Comparison of ENCODE assay signal across 1 cellular context in the genomic region with DNA sequence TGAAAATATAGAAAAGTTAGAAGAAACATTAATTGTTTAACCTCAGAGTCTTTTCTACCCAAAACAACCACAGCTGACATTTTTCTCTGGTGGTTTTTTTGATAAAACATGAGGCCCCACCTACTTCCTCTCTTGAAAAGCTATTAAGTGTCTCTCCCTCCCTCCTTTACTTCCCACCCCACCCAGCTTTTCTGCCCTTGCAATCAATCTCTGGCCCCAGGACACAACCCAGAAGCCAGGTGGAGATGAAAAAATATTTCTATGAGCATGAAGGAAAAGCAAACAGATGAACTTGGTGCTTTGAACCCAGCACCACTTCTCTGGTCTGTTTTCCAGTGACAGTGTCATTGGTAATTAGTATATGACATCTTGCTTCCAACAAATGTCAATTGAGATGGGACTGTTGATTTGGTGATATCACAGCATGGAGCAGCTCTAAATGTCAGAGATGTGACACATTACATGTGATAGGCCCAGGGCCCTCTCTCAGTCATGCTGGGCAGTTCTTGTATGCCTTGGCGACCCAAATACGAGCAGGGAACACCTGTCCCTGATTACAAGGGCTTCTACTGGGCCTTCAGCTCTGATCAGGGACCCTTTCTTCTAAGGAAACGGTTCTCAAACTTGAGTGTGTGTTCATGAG.
TF ChIP-seq lines count a peak whose summit lies in the region.

No MANE protein-coding gene starts in this region.

TF ChIP-seq in K562, 482 proteins besides CTCF, POLR2A, EP300 and RAD21 (continues in another document):
- TF ChIP-seq MEIS2 (IDR thresholded peaks at IDR 0.05; ENCODE audit: partially characterized antibody): peak; percentile 69
- TF ChIP-seq, protein P1, sequence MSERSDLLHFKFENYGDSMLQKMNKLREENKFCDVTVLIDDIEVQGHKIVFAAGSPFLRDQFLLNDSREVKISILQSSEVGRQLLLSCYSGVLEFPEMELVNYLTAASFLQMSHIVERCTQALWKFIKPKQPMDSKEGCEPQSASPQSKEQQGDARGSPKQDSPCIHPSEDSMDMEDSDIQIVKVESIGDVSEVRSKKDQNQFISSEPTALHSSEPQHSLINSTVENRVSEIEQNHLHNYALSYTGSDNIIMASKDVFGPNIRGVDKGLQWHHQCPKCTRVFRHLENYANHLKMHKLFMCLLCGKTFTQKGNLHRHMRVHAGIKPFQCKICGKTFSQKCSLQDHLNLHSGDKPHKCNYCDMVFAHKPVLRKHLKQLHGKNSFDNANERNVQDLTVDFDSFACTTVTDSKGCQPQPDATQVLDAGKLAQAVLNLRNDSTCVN (CRISPR knock-in tag; IDR thresholded peaks at IDR 0.05): no peak
- TF ChIP-seq PRMT5 (CRISPR knock-in tag; IDR thresholded peaks at IDR 0.05): no peak
- TF ChIP-seq, protein P2, sequence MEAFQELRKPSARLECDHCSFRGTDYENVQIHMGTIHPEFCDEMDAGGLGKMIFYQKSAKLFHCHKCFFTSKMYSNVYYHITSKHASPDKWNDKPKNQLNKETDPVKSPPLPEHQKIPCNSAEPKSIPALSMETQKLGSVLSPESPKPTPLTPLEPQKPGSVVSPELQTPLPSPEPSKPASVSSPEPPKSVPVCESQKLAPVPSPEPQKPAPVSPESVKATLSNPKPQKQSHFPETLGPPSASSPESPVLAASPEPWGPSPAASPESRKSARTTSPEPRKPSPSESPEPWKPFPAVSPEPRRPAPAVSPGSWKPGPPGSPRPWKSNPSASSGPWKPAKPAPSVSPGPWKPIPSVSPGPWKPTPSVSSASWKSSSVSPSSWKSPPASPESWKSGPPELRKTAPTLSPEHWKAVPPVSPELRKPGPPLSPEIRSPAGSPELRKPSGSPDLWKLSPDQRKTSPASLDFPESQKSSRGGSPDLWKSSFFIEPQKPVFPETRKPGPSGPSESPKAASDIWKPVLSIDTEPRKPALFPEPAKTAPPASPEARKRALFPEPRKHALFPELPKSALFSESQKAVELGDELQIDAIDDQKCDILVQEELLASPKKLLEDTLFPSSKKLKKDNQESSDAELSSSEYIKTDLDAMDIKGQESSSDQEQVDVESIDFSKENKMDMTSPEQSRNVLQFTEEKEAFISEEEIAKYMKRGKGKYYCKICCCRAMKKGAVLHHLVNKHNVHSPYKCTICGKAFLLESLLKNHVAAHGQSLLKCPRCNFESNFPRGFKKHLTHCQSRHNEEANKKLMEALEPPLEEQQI (IDR thresholded peaks at IDR 0.05): no peak
- TF ChIP-seq LCOR (CRISPR knock-in tag; IDR thresholded peaks at IDR 0.05): no peak
- TF ChIP-seq SMARCA4 (IDR thresholded peaks at IDR 0.05): 0 out of 2 replicates have a peak, but pooled peaks have one; percentile 31
- no peak for TF ChIP-seq SMARCC2 (IDR thresholded peaks at IDR 0.05; ENCODE audit: low read depth)
- no peak for TF ChIP-seq ZNF398 (CRISPR knock-in tag; IDR thresholded peaks at IDR 0.05)
- TF ChIP-seq, protein P3, sequence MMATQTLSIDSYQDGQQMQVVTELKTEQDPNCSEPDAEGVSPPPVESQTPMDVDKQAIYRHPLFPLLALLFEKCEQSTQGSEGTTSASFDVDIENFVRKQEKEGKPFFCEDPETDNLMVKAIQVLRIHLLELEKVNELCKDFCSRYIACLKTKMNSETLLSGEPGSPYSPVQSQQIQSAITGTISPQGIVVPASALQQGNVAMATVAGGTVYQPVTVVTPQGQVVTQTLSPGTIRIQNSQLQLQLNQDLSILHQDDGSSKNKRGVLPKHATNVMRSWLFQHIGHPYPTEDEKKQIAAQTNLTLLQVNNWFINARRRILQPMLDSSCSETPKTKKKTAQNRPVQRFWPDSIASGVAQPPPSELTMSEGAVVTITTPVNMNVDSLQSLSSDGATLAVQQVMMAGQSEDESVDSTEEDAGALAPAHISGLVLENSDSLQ (IDR thresholded peaks at IDR 0.05): peak; percentile 75
- TF ChIP-seq NFXL1 (CRISPR knock-in tag; IDR thresholded peaks at IDR 0.05): no peak
- TF ChIP-seq, protein P4, sequence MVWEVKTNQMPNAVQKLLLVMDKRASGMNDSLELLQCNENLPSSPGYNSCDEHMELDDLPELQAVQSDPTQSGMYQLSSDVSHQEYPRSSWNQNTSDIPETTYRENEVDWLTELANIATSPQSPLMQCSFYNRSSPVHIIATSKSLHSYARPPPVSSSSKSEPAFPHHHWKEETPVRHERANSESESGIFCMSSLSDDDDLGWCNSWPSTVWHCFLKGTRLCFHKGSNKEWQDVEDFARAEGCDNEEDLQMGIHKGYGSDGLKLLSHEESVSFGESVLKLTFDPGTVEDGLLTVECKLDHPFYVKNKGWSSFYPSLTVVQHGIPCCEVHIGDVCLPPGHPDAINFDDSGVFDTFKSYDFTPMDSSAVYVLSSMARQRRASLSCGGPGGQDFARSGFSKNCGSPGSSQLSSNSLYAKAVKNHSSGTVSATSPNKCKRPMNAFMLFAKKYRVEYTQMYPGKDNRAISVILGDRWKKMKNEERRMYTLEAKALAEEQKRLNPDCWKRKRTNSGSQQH (CRISPR knock-in tag; IDR thresholded peaks at IDR 0.05): no peak
- no peak for TF ChIP-seq ETV5 (CRISPR knock-in tag; IDR thresholded peaks at IDR 0.05; ENCODE audit: low read depth)
- TF ChIP-seq CGGBP1 (CRISPR knock-in tag; IDR thresholded peaks at IDR 0.05): no peak
- no peak for TF ChIP-seq MIER1 (IDR thresholded peaks at IDR 0.05; ENCODE audit: low read depth)
- TF ChIP-seq HNRNPUL1 (IDR thresholded peaks at IDR 0.05; ENCODE audit: low read length): no peak
- 0 out of 2 replicates have a peak, but pooled peaks have one; percentile 26 for TF ChIP-seq ATF7 (IDR thresholded peaks at IDR 0.05)
- TF ChIP-seq ARID3A (IDR thresholded peaks at IDR 0.05; ENCODE audit: borderline replicate concordance, low read depth, low read length): 0 out of 2 replicates have a peak, but pooled peaks have one; percentile 48
- TF ChIP-seq, protein P5, sequence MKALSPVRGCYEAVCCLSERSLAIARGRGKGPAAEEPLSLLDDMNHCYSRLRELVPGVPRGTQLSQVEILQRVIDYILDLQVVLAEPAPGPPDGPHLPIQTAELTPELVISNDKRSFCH (CRISPR knock-in tag; IDR thresholded peaks at IDR 0.05): no peak
- TF ChIP-seq, protein P5 (tag; IDR thresholded peaks at IDR 0.05): peak; percentile 77
- no peak for TF ChIP-seq KDM1A (IDR thresholded peaks at IDR 0.05)
- no peak for TF ChIP-seq NFYB (IDR thresholded peaks at IDR 0.05; ENCODE audit: extremely low read depth, insufficient read length)
- no peak for TF ChIP-seq NR1H2 (CRISPR knock-in tag; IDR thresholded peaks at IDR 0.05)
- TF ChIP-seq ZNF644 (tag; IDR thresholded peaks at IDR 0.05; ENCODE audit: low read depth): no peak
- no peak for TF ChIP-seq ZNF197 (CRISPR knock-in tag; IDR thresholded peaks at IDR 0.05; ENCODE audit: low read depth)
- no peak for TF ChIP-seq NEUROD1 (IDR thresholded peaks at IDR 0.05; ENCODE audit: borderline replicate concordance, low read depth, low read length, partially characterized antibody)
- TF ChIP-seq TAL1 (IDR thresholded peaks at IDR 0.05): 0 out of 2 replicates have a peak, but pooled peaks have one; percentile 4
- TF ChIP-seq TRIM24 (IDR thresholded peaks at IDR 0.05): no peak
- TF ChIP-seq CEBPG (CRISPR knock-in tag; IDR thresholded peaks at IDR 0.05): no peak
- no peak for TF ChIP-seq CEBPG (tag; conservative IDR thresholded peaks at IDR 0.05 in 1 of 2, IDR thresholded peaks at IDR 0.05 in 1 of 2)
- TF ChIP-seq ZNF133 (CRISPR knock-in tag; IDR thresholded peaks at IDR 0.05): no peak
- no peak for TF ChIP-seq KDM5B (IDR thresholded peaks at IDR 0.05; ENCODE audit: insufficient replicate concordance, low read depth, low read length)
- no peak for TF ChIP-seq EWSR1 (IDR thresholded peaks at IDR 0.05; ENCODE audit: borderline replicate concordance, low read depth, partially characterized antibody)
- TF ChIP-seq CHD1 (IDR thresholded peaks at IDR 0.05; ENCODE audit: low read length): no peak
- TF ChIP-seq PRPF4 (IDR thresholded peaks at IDR 0.05; ENCODE audit: insufficient read depth, low read depth, low read length, poor library complexity, severe bottlenecking): no peak
- no peak for TF ChIP-seq KDM4B (IDR thresholded peaks at IDR 0.05; ENCODE audit: borderline replicate concordance in 2 of 2, low read depth in 1 of 2)
- TF ChIP-seq FOXP4 (CRISPR knock-in tag; IDR thresholded peaks at IDR 0.05; ENCODE audit: borderline replicate concordance): no peak
- no peak for TF ChIP-seq ZNF668 (CRISPR knock-in tag; IDR thresholded peaks at IDR 0.05)
- TF ChIP-seq HDGF (IDR thresholded peaks at IDR 0.05): no peak
- TF ChIP-seq NCOA1 (IDR thresholded peaks at IDR 0.05; ENCODE audit: low read depth): no peak
- no peak for TF ChIP-seq SRF (CRISPR knock-in tag; IDR thresholded peaks at IDR 0.05)
- peak in 1 of 2 experiments; percentile 59; a peak in 2 of 4 replicates for TF ChIP-seq RCOR1 (IDR thresholded peaks at IDR 0.05; ENCODE audit: borderline replicate concordance in 1 of 2, low read depth in 2 of 2, low read length in 2 of 2)
- TF ChIP-seq ZZZ3 (IDR thresholded peaks at IDR 0.05): no peak
- TF ChIP-seq TEAD4 (IDR thresholded peaks at IDR 0.05; ENCODE audit: low read length): 0 out of 2 replicates have a peak, but pooled peaks have one; percentile 27
- TF ChIP-seq TEAD4 (CRISPR knock-in tag; IDR thresholded peaks at IDR 0.05; ENCODE audit: borderline replicate concordance): no peak
- TF ChIP-seq POLR3A (IDR thresholded peaks at IDR 0.05; ENCODE audit: borderline replicate concordance, extremely low read depth, insufficient read depth, insufficient read length): no peak
- no peak for TF ChIP-seq NRF1 (conservative IDR thresholded peaks at IDR 0.05 in 1 of 2, IDR thresholded peaks at IDR 0.05 in 1 of 2)
- TF ChIP-seq, protein P6, sequence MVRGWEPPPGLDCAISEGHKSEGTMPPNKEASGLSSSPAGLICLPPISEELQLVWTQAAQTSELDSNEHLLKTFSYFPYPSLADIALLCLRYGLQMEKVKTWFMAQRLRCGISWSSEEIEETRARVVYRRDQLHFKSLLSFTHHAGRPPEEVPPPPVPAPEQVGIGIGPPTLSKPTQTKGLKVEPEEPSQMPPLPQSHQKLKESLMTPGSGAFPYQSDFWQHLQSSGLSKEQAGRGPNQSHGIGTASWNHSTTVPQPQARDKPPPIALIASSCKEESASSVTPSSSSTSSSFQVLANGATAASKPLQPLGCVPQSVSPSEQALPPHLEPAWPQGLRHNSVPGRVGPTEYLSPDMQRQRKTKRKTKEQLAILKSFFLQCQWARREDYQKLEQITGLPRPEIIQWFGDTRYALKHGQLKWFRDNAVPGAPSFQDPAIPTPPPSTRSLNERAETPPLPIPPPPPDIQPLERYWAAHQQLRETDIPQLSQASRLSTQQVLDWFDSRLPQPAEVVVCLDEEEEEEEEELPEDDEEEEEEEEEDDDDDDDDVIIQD (CRISPR knock-in tag; IDR thresholded peaks at IDR 0.05): no peak
- TF ChIP-seq KDM2B (CRISPR knock-in tag; IDR thresholded peaks at IDR 0.05): no peak
- TF ChIP-seq POLR2B (IDR thresholded peaks at IDR 0.05; ENCODE audit: low read depth, partially characterized antibody): no peak
- TF ChIP-seq ZFX (CRISPR knock-in tag; IDR thresholded peaks at IDR 0.05): no peak
- no peak for TF ChIP-seq ZBTB8A (IDR thresholded peaks at IDR 0.05; ENCODE audit: partially characterized antibody)
- no peak for TF ChIP-seq CEBPB (tag; IDR thresholded peaks at IDR 0.05)
